ENCODE assay signal across 21 cellular contexts in genomic region chr3:5429517-5429890, GRCh38.
A peak's percentile ranks its signal among the peaks of the same experiment; 100 is the strongest.
DNase-seq lines count a peak whose midpoint lies in the region; ATAC-seq lines count a peak whose summit lies in the region.
"Had no signal": no experiment of that assay in that cellular context is flagged by ENCODE, and none has a peak within 500 bp of the region (broad histone marks: within the 10 kb centered on the region; RNA-seq: fewer than 3 reads in every experiment).

No MANE protein-coding gene starts in this region.

- no peak overlapping the region; the same call in 1 of the 2 replicates for H2AFZ ChIP-seq in Karpas-422 (ENCODE audit: low read length)
- H2AFZ ChIP-seq: GM23338, PC-9 had no signal

- H3K79me2 ChIP-seq in Karpas-422 (ENCODE audit: low read length): no peaks in the 10 kb centered on the region

- H3K4me1 Mint-ChIP-seq in stimulated activated memory B cell treated with anti-CD40 and anti-IgM and Interleukin-4, amounts not matched to agents 10 μg/mL and 1 μg/mL and 100 μg/mL, for 72 hours: peaks cover 31% of the 10 kb centered on the region
- H3K4me1 Mint-ChIP-seq: GM23338 had no signal

- H3K9me3 Mint-ChIP-seq in stimulated activated memory B cell treated with anti-CD40 and anti-IgM and Interleukin-4, amounts not matched to agents 10 μg/mL and 1 μg/mL and 100 μg/mL, for 72 hours: no peaks in the 10 kb centered on the region
- H3K9me3 Mint-ChIP-seq: CD4-positive, alpha-beta T cell had no signal

- H3K27ac Mint-ChIP-seq in stimulated activated memory B cell treated with anti-CD40 and anti-IgM and Interleukin-4, amounts not matched to agents 10 μg/mL and 1 μg/mL and 100 μg/mL, for 72 hours: peak overlapping the region; percentile 42
- H3K27ac Mint-ChIP-seq: CD4-positive, alpha-beta T cell; GM23338 had no signal

- H3K27ac ChIP-seq in Karpas-422 (ENCODE audit: low read length): peak overlapping the region; percentile 99
- H3K27ac ChIP-seq: A549, PC-9, RWPE1 had no signal

- H3K4me2 ChIP-seq in Karpas-422 (ENCODE audit: low read depth, low read length, poor library complexity, severe bottlenecking): peak overlapping the region; percentile 69
- H3K4me2 ChIP-seq: A549, GM23338, PC-9 had no signal

- H3K4me3 ChIP-seq in Karpas-422 (ENCODE audit: low read length): peak overlapping the region; percentile 57; the same call in 1 of the 2 replicates
- H3K4me3 ChIP-seq: A549, GM23338, PC-9 had no signal

- H3K27me3 Mint-ChIP-seq in stimulated activated memory B cell treated with anti-CD40 and anti-IgM and Interleukin-4, amounts not matched to agents 10 μg/mL and 1 μg/mL and 100 μg/mL, for 72 hours: no peaks in the 10 kb centered on the region

- H3K36me3 ChIP-seq in Karpas-422 (ENCODE audit: insufficient read depth, low read length): no peaks in the 10 kb centered on the region

- H3K36me3 Mint-ChIP-seq in stimulated activated memory B cell treated with anti-CD40 and anti-IgM and Interleukin-4, amounts not matched to agents 10 μg/mL and 1 μg/mL and 100 μg/mL, for 72 hours: no peaks in the 10 kb centered on the region

- no peak overlapping the region for H3K4me3 Mint-ChIP-seq in stimulated activated memory B cell treated with anti-CD40 and anti-IgM and Interleukin-4, amounts not matched to agents 10 μg/mL and 1 μg/mL and 100 μg/mL, for 72 hours
- H3K4me3 Mint-ChIP-seq: CD4-positive, alpha-beta T cell; GM23338 had no signal

- no peaks in the 10 kb centered on the region for H3K27me3 ChIP-seq in Karpas-422 (ENCODE audit: low read length)

- ATAC-seq in GM18867 (IDR thresholded peaks at IDR 0.05; ENCODE audit: unreplicated experiment) (peak; percentile 2), GM21390 (IDR thresholded peaks at IDR 0.05; ENCODE audit: unreplicated experiment) (peak; percentile 6), GM21447 (IDR thresholded peaks at IDR 0.05; ENCODE audit: unreplicated experiment) (no peak)
- ATAC-seq in stimulated activated memory B cell treated with anti-CD40 and anti-IgM and Interleukin-4, amounts not matched to agents 10 μg/mL and 1 μg/mL and 100 μg/mL, for 72 hours: no peak
- ATAC-seq: A549, GM23338, SK-N-SH treated with all-trans-retinoic acid at 6 μM for 48 hours had no signal

- H3K9me3 ChIP-seq in Karpas-422 (ENCODE audit: low read length): no peaks in the 10 kb centered on the region
- H3K9me3 ChIP-seq: A549 had no signal

- no peaks in the 10 kb centered on the region for H4K20me1 ChIP-seq in Karpas-422 (ENCODE audit: insufficient read depth, low read depth, low read length)

- no peaks in the 10 kb centered on the region for H3K9me2 ChIP-seq in Karpas-422 (replicated peaks; ENCODE audit: insufficient read depth, low read length)

- H3K9ac ChIP-seq in Karpas-422 (ENCODE audit: low read length): peak overlapping the region; percentile 52

- no peak for DNase-seq in Karpas-422
- no peak for DNase-seq in SW 1271 (lab: John Stamatoyannopoulos, UW)
- DNase-seq in 8988T: no peak
- DNase-seq: CD4-positive, alpha-beta T cell; DMS79; HCEC 1CT; NCI-H1417 treated with DMSO at 0.1 percent for 48 hours; NCI-H187 treated with DMSO at 0.1 percent for 48 hours; NCI-H2227 treated with DMSO at 0.1 percent for 48 hours; NCI-H510A treated with DMSO at 0.1 percent for 48 hours; NCI-H82; PC-9; SIG-M5 had no signal

- peaks cover 86% of the 10 kb centered on the region for H3K4me1 ChIP-seq in Karpas-422 (ENCODE audit: low read length)
- H3K4me1 ChIP-seq: A549 had no signal

Comparison
In these comparisons a context has a peak if more than half of its experiments do, and no peak if none do; other contexts are left out.
1. ATAC-seq: peak in GM18867 (single experiment) and GM21390 (single experiment); none in stimulated activated memory B cell treated with anti-CD40 and anti-IgM and Interleukin-4, amounts not matched to agents 10 μg/mL and 1 μg/mL and 100 μg/mL, for 72 hours (single experiment) and GM21447 (single experiment).